ENCODE assay signal across 25 cellular contexts in the genomic region with DNA sequence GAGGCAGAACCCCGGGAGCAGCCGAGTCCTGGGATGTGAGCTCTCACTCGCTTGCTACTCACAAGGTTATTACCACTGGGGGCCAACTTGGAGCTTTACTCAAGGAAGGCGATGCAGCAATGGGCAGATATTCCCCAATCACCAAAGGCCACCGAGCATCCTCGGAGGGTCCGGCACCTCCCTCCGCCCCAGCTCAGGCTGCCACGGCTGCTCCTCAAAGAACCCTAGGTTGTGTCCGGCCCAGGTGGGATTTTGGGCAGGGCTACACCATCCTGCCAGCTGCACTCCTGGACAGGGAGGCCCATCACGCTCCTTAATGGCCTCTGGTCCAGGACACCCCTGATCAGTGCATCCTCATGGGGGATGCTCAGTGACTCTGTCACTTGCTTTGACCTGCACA. TPM values are rescaled to one million over a fixed set of nuclear protein-coding genes. Genes with fewer than 3 reads are reported as not detected.
"Had no signal": no experiment of that assay in that cellular context is flagged by ENCODE, and none has a peak within 500 bp of the region (broad histone marks: within the 10 kb centered on the region; RNA-seq: fewer than 3 reads in every experiment).

No MANE protein-coding gene starts in this region.

- H3K4me3 Mint-ChIP-seq: activated CD4-positive, alpha-beta T cell treated with anti-CD3 and anti-CD28 coated beads for 36 hours; activated naive CD8-positive, alpha-beta T cell treated with anti-CD3 and anti-CD28 coated beads, Interleukin-2, amount 50 U/mL, for 24 hours; activated T-helper 17 cell treated with anti-CD3 and anti-CD28 coated beads, Interleukin-2, amount 50 U/mL, for 72 hours had no signal

- ATAC-seq: activated CD4-positive, alpha-beta T cell treated with anti-CD3 and anti-CD28 coated beads for 36 hours; activated naive CD4-positive, alpha-beta T cell treated with anti-CD3 and anti-CD28 coated beads, Interleukin-2, amount 50 U/mL, for 72 hours; activated naive CD8-positive, alpha-beta T cell treated with anti-CD3 and anti-CD28 coated beads, Interleukin-2, amount 50 U/mL, for 24 hours; activated T-helper 17 cell treated with anti-CD3 and anti-CD28 coated beads, Interleukin-2, amount 50 U/mL, for 72 hours; body of pancreas; K562 had no signal

- H3K9me3 ChIP-seq: ascending aorta, body of pancreas, Peyer's patch, SJCRH30, SK-N-SH had no signal

- H3K9me3 Mint-ChIP-seq: activated naive CD4-positive, alpha-beta T cell treated with anti-CD3 and anti-CD28 coated beads, Interleukin-2, amount 50 U/mL, for 72 hours; activated naive CD8-positive, alpha-beta T cell treated with anti-CD3 and anti-CD28 coated beads, Interleukin-2, amount 50 U/mL, for 24 hours; activated T-helper 17 cell treated with anti-CD3 and anti-CD28 coated beads, Interleukin-2, amount 50 U/mL, for 72 hours had no signal

- H3K27ac Mint-ChIP-seq: activated CD4-positive, alpha-beta T cell treated with anti-CD3 and anti-CD28 coated beads for 36 hours; activated naive CD8-positive, alpha-beta T cell treated with anti-CD3 and anti-CD28 coated beads, Interleukin-2, amount 50 U/mL, for 24 hours had no signal

- H3K36me3 Mint-ChIP-seq: activated naive CD4-positive, alpha-beta T cell treated with anti-CD3 and anti-CD28 coated beads, Interleukin-2, amount 50 U/mL, for 72 hours had no signal

- H3K27me3 Mint-ChIP-seq: activated CD4-positive, alpha-beta T cell treated with anti-CD3 and anti-CD28 coated beads for 36 hours; activated naive CD8-positive, alpha-beta T cell treated with anti-CD3 and anti-CD28 coated beads, Interleukin-2, amount 50 U/mL, for 24 hours; activated T-helper 17 cell treated with anti-CD3 and anti-CD28 coated beads, Interleukin-2, amount 50 U/mL, for 72 hours had no signal

- H3K4me1 ChIP-seq: ascending aorta, body of pancreas, Peyer's patch, SJCRH30 had no signal

- H3K36me3 ChIP-seq: ascending aorta, Peyer's patch, SJCRH30 had no signal

- H3K4me3 ChIP-seq: ascending aorta, body of pancreas, K562, Peyer's patch, SJCRH30 had no signal

- H3K27me3 ChIP-seq: ascending aorta, body of pancreas, Peyer's patch, SJCRH30 had no signal

- H3K27ac ChIP-seq: ascending aorta, body of pancreas, Peyer's patch, RWPE1, SJCRH30, VCaP had no signal

- DNase-seq: activated CD4-positive, alpha-beta T cell treated with anti-CD3 and anti-CD28 coated beads for 36 hours; activated naive CD8-positive, alpha-beta T cell treated with anti-CD3 and anti-CD28 coated beads, Interleukin-2, amount 50 U/mL, for 24 hours; activated T-cell treated with anti-CD3 and anti-CD28 coated beads for 4 hours; activated T-cell treated with anti-CD3 and anti-CD28 coated beads, Interleukin-2, amount 50 U/mL, for 48 hours; amniotic stem cell; body of pancreas; Karpas-422; MM.1S; NCI-H1105; NCI-H1436 treated with DMSO at 0.1 percent for 48 hours; NCI-H187; NCI-H2081; NCI-H446; NCI-H524; Peyer's patch; Right ventricle myocardium superior; SJCRH30; SK-N-SH; T-helper 1 cell had no signal

RNA-seq across cellular contexts. Expression of gene FBLN7, which starts 24.8 kb away (rescaled TPM):
- polyA plus RNA-seq: K562 had no signal
